Comparison of ENCODE assay signal across 20 cellular contexts in genomic region chr4:29311231-29311630, GRCh38.
A peak's percentile ranks its signal among the peaks of the same experiment; 100 is the strongest.
DNase-seq lines count a peak whose midpoint lies in the region; TF ChIP-seq lines count a peak whose summit lies in the region.
"Had no signal": no experiment of that assay in that cellular context is flagged by ENCODE, and none has a peak within 500 bp of the region (broad histone marks: within the 10 kb centered on the region; RNA-seq: fewer than 3 reads in every experiment).

No MANE protein-coding gene starts in this region.

- no peak for TF ChIP-seq EP300 in suprapubic skin (IDR thresholded peaks at IDR 0.05)
- TF ChIP-seq EP300 in tibial nerve (IDR thresholded peaks at IDR 0.05) = no peak

- no peak for TF ChIP-seq POLR2A in breast epithelium (IDR thresholded peaks at IDR 0.05)
- TF ChIP-seq POLR2A in suprapubic skin (IDR thresholded peaks at IDR 0.05) = no peak
- TF ChIP-seq POLR2A in tibial nerve (IDR thresholded peaks at IDR 0.05) = no peak

- no peak overlapping the region for H3K27ac Mint-ChIP-seq in MCF 10A (ENCODE audit: low read depth, unreplicated experiment)
- H3K27ac Mint-ChIP-seq: CD14-positive monocyte had no signal

- H3K9me3 ChIP-seq in breast epithelium = no peaks in the 10 kb centered on the region
- H3K9me3 ChIP-seq in suprapubic skin = no peaks in the 10 kb centered on the region
- no peaks in the 10 kb centered on the region for H3K9me3 ChIP-seq in tibial nerve
- H3K9me3 ChIP-seq: SJCRH30 had no signal

- H3K9me3 Mint-ChIP-seq in MCF 10A (ENCODE audit: unreplicated experiment) = no peaks in the 10 kb centered on the region

- no peak overlapping the region for H3K4me3 Mint-ChIP-seq in MCF 10A (ENCODE audit: unreplicated experiment)
- H3K4me3 Mint-ChIP-seq: CD14-positive monocyte had no signal

- H3K27me3 ChIP-seq in breast epithelium (no peaks in the 10 kb centered on the region), suprapubic skin (no peaks in the 10 kb centered on the region), tibial nerve (no peaks in the 10 kb centered on the region)
- H3K27me3 ChIP-seq: SJCRH30 had no signal

- H3K4me1 Mint-ChIP-seq in MCF 10A (ENCODE audit: insufficient read depth, unreplicated experiment) = peaks cover 17% of the 10 kb centered on the region
- H3K4me1 Mint-ChIP-seq: CD14-positive monocyte had no signal

- H3K27me3 Mint-ChIP-seq in MCF 10A (ENCODE audit: insufficient read depth, unreplicated experiment) = no peaks in the 10 kb centered on the region

- H3K36me3 Mint-ChIP-seq in MCF 10A (ENCODE audit: insufficient read depth, unreplicated experiment) = no peaks in the 10 kb centered on the region
- H3K36me3 Mint-ChIP-seq: CD14-positive monocyte had no signal

- H3K4me3 ChIP-seq in breast epithelium (no peak overlapping the region), cardiac fibroblast (replicated peaks in 1 of 2; ENCODE audit: low read depth in 2 of 2, low read length in 2 of 2) (no peak overlapping the region), suprapubic skin (no peak overlapping the region), tibial nerve (no peak overlapping the region)
- H3K4me3 ChIP-seq: GM23248, K562, SJCRH30 had no signal

- no peaks in the 10 kb centered on the region for H3K4me1 ChIP-seq in breast epithelium
- H3K4me1 ChIP-seq in suprapubic skin = no peaks in the 10 kb centered on the region
- H3K4me1 ChIP-seq in tibial nerve = no peaks in the 10 kb centered on the region
- H3K4me1 ChIP-seq: SJCRH30 had no signal

- intact Hi-C loops in MCF 10A (cut with micrococcal nuclease) (no loop called here), breast epithelium (cut with DNase I; ENCODE audit: low total_unique reads) (no loop called here)

- no peak for TF ChIP-seq CTCF in MCF 10A (IDR thresholded peaks at IDR 0.05; ENCODE audit: unreplicated experiment)
- TF ChIP-seq CTCF in breast epithelium (IDR thresholded peaks at IDR 0.05) = no peak
- TF ChIP-seq CTCF in cardiac fibroblast (IDR thresholded peaks at IDR 0.05; ENCODE audit: low read depth, low read length) = no peak
- no peak for TF ChIP-seq CTCF in suprapubic skin (IDR thresholded peaks at IDR 0.05)
- no peak for TF ChIP-seq CTCF in tibial nerve (IDR thresholded peaks at IDR 0.05)

- POLR2A ChIA-PET in MCF 10A (lab: Yijun Ruan, JAX) = no interaction called here

- H3K27ac ChIP-seq in breast epithelium = no peak overlapping the region
- no peak overlapping the region for H3K27ac ChIP-seq in suprapubic skin
- H3K27ac ChIP-seq in tibial nerve = no peak overlapping the region
- H3K27ac ChIP-seq: GM23248, SJCRH30 had no signal

- 78% methylated on average over 1 of the region's 1 CpG for WGBS in suprapubic skin
- WGBS in tibial nerve, 2 donors = 46 to 52% methylated on average over 1 of the region's 1 CpG

- DNase-seq in MCF 10A (ENCODE audit: unreplicated experiment) (peak; percentile 11), breast epithelium (ENCODE audit: low spot score in 2 of 2) (no peak), cardiac fibroblast (ENCODE audit: low read depth in 2 of 2) (peak; percentile 13 to 40), iris pigment epithelial cell (ENCODE audit: low read depth) (peak; percentile 66), CD1c-positive myeloid dendritic cell (ENCODE audit: extremely low spot score) (no peak), suprapubic skin (ENCODE audit: low spot score in 2 of 2) (no peak), tibial nerve (ENCODE audit: low spot score in 2 of 2) (no peak), T-helper 2 cell (no peak)
- DNase-seq: 8988T; GDM1; GM23248; NCI-H1092; NCI-H2227 treated with DMSO at 0.1 percent for 48 hours; NCI-H526 treated with DMSO at 0.1 percent for 48 hours; NK-92 treated with Interleukin-12 subunit alpha and Interleukin-12 subunit beta, amount 100 ng/mL, for 24 hours; OCI-M1; RPMI8226; SJCRH30 had no signal

- CTCF ChIA-PET in MCF 10A (lab: Yijun Ruan, JAX) = no interaction called here

- H3K36me3 ChIP-seq in breast epithelium (no peaks in the 10 kb centered on the region), suprapubic skin (no peaks in the 10 kb centered on the region), tibial nerve (no peaks in the 10 kb centered on the region)
- H3K36me3 ChIP-seq: SJCRH30 had no signal

- BruUV-seq in MCF 10A (replicated peaks; lab: Mats Ljungman, UMichigan) = no TSS peak

Comparison
In these comparisons a context has a peak if more than half of its experiments do, and no peak if none do; other contexts are left out.
1. DNase-seq: peak in MCF 10A (single experiment), cardiac fibroblast (2 of 2) and iris pigment epithelial cell (single experiment); none in breast epithelium (0 of 2), CD1c-positive myeloid dendritic cell (single experiment), suprapubic skin (0 of 2), tibial nerve (0 of 2) and T-helper 2 cell (0 of 5).